Comparison of ENCODE assay signal across 8 cellular contexts in the genomic region with DNA sequence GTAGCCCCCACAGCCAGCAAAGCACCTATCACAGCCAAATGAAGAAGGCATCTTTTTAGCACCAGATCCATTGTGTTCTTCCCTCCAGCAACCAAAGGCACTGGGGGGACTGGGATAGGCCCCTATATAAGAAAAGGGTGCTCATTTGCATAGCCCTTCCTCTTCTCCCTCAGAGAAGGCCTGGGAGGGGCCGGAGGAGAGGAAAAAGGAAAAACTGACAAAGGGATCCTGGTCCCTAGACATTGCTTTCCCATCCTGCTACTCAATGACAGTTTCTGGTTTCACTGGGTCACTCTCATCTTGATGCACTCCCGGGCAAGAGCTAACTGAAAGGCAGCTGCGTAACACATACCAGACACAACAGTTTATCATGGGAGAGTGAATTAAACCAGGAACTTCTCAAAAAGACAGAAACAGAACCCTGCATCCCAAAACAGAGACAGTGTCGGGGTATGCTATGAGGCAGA. TPM values are rescaled to one million over a fixed set of nuclear protein-coding genes. Genes with fewer than 3 reads are reported as not detected.
DNase-seq lines count a peak whose midpoint lies in the region; ATAC-seq and TF ChIP-seq lines count a peak whose summit lies in the region.

TSS of gene PMEL (minus strand) at position 102 of the 467 bp plus-strand sequence. CDS start at position 71, 31 bp downstream.

- no peak for TF ChIP-seq CTCF in OCI-LY7 (conservative IDR thresholded peaks at IDR 0.05; ENCODE audit: low read length)

- DNase-seq in OCI-LY7 (ENCODE audit: low spot score): no peak
- no peak for DNase-seq in NCI-H1694 (lab: John Stamatoyannopoulos, UW)

- CTCF ChIA-PET in OCI-LY7 (lab: Charles Lee; ENCODE audit: unreplicated experiment): no interaction called here

- H3K9me2 ChIP-seq in OCI-LY7 (ENCODE audit: insufficient read depth, low read length): no peaks in the 10 kb centered on the region

- H3K9me3 ChIP-seq in OCI-LY7 (ENCODE audit: low read length) (no peaks in the 10 kb centered on the region), endocrine pancreas (ENCODE audit: control insufficient read depth, low read length) (no peaks in the 10 kb centered on the region), muscle layer of colon (ENCODE audit: low read length) (no peaks in the 10 kb centered on the region)

- peaks cover 28% of the 10 kb centered on the region for H3K4me1 ChIP-seq in OCI-LY7 (ENCODE audit: insufficient read depth, low read length, poor library complexity, severe bottlenecking)
- H3K4me1 ChIP-seq in endocrine pancreas (ENCODE audit: control insufficient read depth, insufficient read depth, low read length): no peaks in the 10 kb centered on the region
- peaks cover 17% of the 10 kb centered on the region for H3K4me1 ChIP-seq in muscle layer of colon (ENCODE audit: insufficient read depth, low read length)

- POLR2A ChIA-PET in OCI-LY7 (lab: Charles Lee): interaction anchor here (0.5 kb wide), 1 partner anchor 86 kb away, joined by 4 read pairs; no protein-coding TSS in a partner anchor

- peak within 1 kb of the TSS; percentile 91 for H2AFZ ChIP-seq in OCI-LY7 (ENCODE audit: low read length)

- H3K27ac ChIP-seq in OCI-LY7 (ENCODE audit: low read depth, low read length, poor library complexity, severe bottlenecking) (peak within 1 kb of the TSS; percentile 37), muscle layer of colon (ENCODE audit: low read depth, low read length) (peak within 1 kb of the TSS; percentile 28)

- peaks cover 24% of the 10 kb centered on the region for H3K36me3 ChIP-seq in OCI-LY7 (ENCODE audit: insufficient read depth, low read length)
- H3K36me3 ChIP-seq in endocrine pancreas (ENCODE audit: control insufficient read depth, insufficient read depth, low read length): no peaks in the 10 kb centered on the region
- H3K36me3 ChIP-seq in muscle layer of colon (ENCODE audit: insufficient read depth, low read length): no peaks in the 10 kb centered on the region

- intact Hi-C loops in OCI-LY7 (cut with micrococcal nuclease; ENCODE audit: unreplicated experiment): loop anchor here (2.0 kb wide), 1 partner anchor 33 kb away; no protein-coding TSS in a partner anchor

- H3K79me2 ChIP-seq in OCI-LY7 (ENCODE audit: insufficient read depth, low read depth, low read length): peaks cover 15% of the 10 kb centered on the region; the same call in 1 of the 2 replicates

- ATAC-seq in GM18498 (IDR thresholded peaks at IDR 0.05; ENCODE audit: unreplicated experiment) (no peak), HG03135 (IDR thresholded peaks at IDR 0.05; ENCODE audit: unreplicated experiment) (no peak), HG03457 (IDR thresholded peaks at IDR 0.05; ENCODE audit: unreplicated experiment) (no peak)

- peak within 1 kb of the TSS; percentile 96 for H3K4me2 ChIP-seq in OCI-LY7 (ENCODE audit: low read length)

- peak within 1 kb of the TSS; percentile 90 for H3K9ac ChIP-seq in endocrine pancreas (ENCODE audit: control insufficient read depth, insufficient read depth, low read length)
- H3K9ac ChIP-seq in muscle layer of colon (ENCODE audit: low read length): peak within 1 kb of the TSS; percentile 74

- H3K27me3 ChIP-seq in endocrine pancreas (ENCODE audit: control insufficient read depth, insufficient read depth, low read length) (no peaks in the 10 kb centered on the region), muscle layer of colon (ENCODE audit: control insufficient read depth in 1 of 2, insufficient read depth in 2 of 2, low read length in 2 of 2) (no peaks in the 10 kb centered on the region)

- 0 out of 2 replicates have a peak, but pooled peaks cover 6% of the 10 kb centered on the region for H4K20me1 ChIP-seq in OCI-LY7 (ENCODE audit: insufficient read depth, low read length)

- no TSS peak for BruUV-seq in OCI-LY7 (replicated peaks; lab: Mats Ljungman, UMichigan)

- H3K4me3 ChIP-seq in GM08714 (ENCODE audit: low read length) (peak within 1 kb of the TSS; percentile 89), OCI-LY7 (ENCODE audit: low read depth, low read length, poor library complexity, severe bottlenecking) (peak within 1 kb of the TSS; percentile 91), endocrine pancreas (ENCODE audit: control insufficient read depth, insufficient read depth, low read length) (peak within 1 kb of the TSS; percentile 76), muscle layer of colon (ENCODE audit: low read depth in 1 of 2, low read length in 2 of 2) (peak within 1 kb of the TSS; percentile 62 to 87)

RNA-seq across cellular contexts. Expression of gene PMEL, which starts in this region (rescaled TPM):
- total RNA-seq in OCI-LY7 (2014; rRNA removed; shearing (Covaris generic)): 0.49 and 1.4 TPM in 2 replicates
- total RNA-seq in OCI-LY7 (2022): 2.4 and 3.0 TPM in 2 replicates
